ENCODE assay signal across 6 cellular contexts in genomic region chr19:45729774-45730388, GRCh38. TPM values are rescaled to one million over a fixed set of nuclear protein-coding genes. Genes with fewer than 3 reads are reported as not detected.
DNase-seq lines count a peak whose midpoint lies in the region; ATAC-seq and TF ChIP-seq lines count a peak whose summit lies in the region.

No MANE protein-coding gene starts in this region.

- no peak for DNase-seq in A673 (ENCODE audit: low spot score)
- no peak for DNase-seq in MG63
- DNase-seq in esophagus squamous epithelium (lab: John Stamatoyannopoulos, UW): no peak
- peak; percentile 34 to 41 for DNase-seq in stimulated activated CD4-positive, alpha-beta T cell treated with anti-CD3 and anti-CD28 coated beads, Interleukin-2, amount 100 ng/mL, for 24 hours
- DNase-seq in NCI-H2227 treated with DMSO at 0.1 percent for 48 hours (lab: John Stamatoyannopoulos, UW): no peak

- H3K27ac ChIP-seq in A673 (ENCODE audit: low read depth, low read length, poor library complexity, severe bottlenecking): peak overlapping the region; percentile 77
- H3K27ac ChIP-seq in esophagus squamous epithelium: peak overlapping the region; percentile 91 to 95 (median 92)

- no peaks in the 10 kb centered on the region for H3K36me3 ChIP-seq in A673 (ENCODE audit: insufficient read depth, low read length, poor library complexity, severe bottlenecking)
- H3K36me3 ChIP-seq in MG63: peaks cover 8% of the 10 kb centered on the region
- H3K36me3 ChIP-seq in esophagus squamous epithelium: peaks cover 0 to 20% (median 0%) of the 10 kb centered on the region in 3 donors

- no peak for ATAC-seq in HG03280 (IDR thresholded peaks at IDR 0.05; ENCODE audit: unreplicated experiment)

- no peak for TF ChIP-seq CTCF in A673 (conservative IDR thresholded peaks at IDR 0.05; ENCODE audit: low read depth, low read length)
- no peak for TF ChIP-seq CTCF in esophagus squamous epithelium (IDR thresholded peaks at IDR 0.05)

- BruUV-seq in A673 (replicated peaks; lab: Mats Ljungman, UMichigan): TSS peak; percentile 52

- peak in 2 of 4 donors; percentile 21 to 51 for TF ChIP-seq POLR2A in esophagus squamous epithelium (IDR thresholded peaks at IDR 0.05)

- WGBS in esophagus squamous epithelium, 2 donors: 3 to 4% methylated on average over 8 to 12 of the region's 12 CpGs

- CTCF ChIA-PET in A673 (lab: Charles Lee): no interaction called here

- no peaks in the 10 kb centered on the region for H3K27me3 ChIP-seq in A673 (replicated peaks; ENCODE audit: insufficient read depth, low read depth, low read length, poor library complexity)
- no peaks in the 10 kb centered on the region for H3K27me3 ChIP-seq in MG63
- H3K27me3 ChIP-seq in esophagus squamous epithelium: no peaks in the 10 kb centered on the region

- POLR2A ChIA-PET in A673 (lab: Charles Lee; ENCODE audit: low non-redundant PET): no interaction called here

- H3K4me3 ChIP-seq in A673 (ENCODE audit: low read depth, low read length, poor library complexity, severe bottlenecking) (peak overlapping the region; percentile 79), MG63 (peak overlapping the region; percentile 82), esophagus squamous epithelium (peak overlapping the region; percentile 84 to 97 (median 92))

- H3K4me1 ChIP-seq in A673 (ENCODE audit: insufficient read depth, low read length, poor library complexity, severe bottlenecking) (peaks cover 16% of the 10 kb centered on the region), esophagus squamous epithelium (peaks cover 12 to 56% (median 21%) of the 10 kb centered on the region in 3 donors)

- intact Hi-C loops in A673 (cut with micrococcal nuclease; ENCODE audit: unreplicated experiment) (no loop called here), esophagus squamous epithelium (cut with DNase I) (no loop called here)

- H3K9me3 ChIP-seq in A673 (ENCODE audit: low read depth, low read length, poor library complexity, severe bottlenecking): no peaks in the 10 kb centered on the region
- H3K9me3 ChIP-seq in MG63: no peaks in the 10 kb centered on the region
- H3K9me3 ChIP-seq in esophagus squamous epithelium: no peaks in the 10 kb centered on the region

RNA-seq across cellular contexts. Expression of gene FBXO46, which starts 0.8 kb away (rescaled TPM):
- total RNA-seq in A673 (2021): 18.8 and 24.3 TPM in 2 replicates
- 4.3 and 12.3 TPM in 2 replicates for total RNA-seq in MG63 (2014; rRNA removed; shearing (Covaris generic); ENCODE audit: low replicate concordance)
- 10 to 100 TPM; 16.0 to 37.2 (median 25.9) TPM for total RNA-seq in esophagus squamous epithelium

RNA-seq across cellular contexts. Expression of gene MEIOSIN, which starts 3.4 kb away (rescaled TPM):
- total RNA-seq in A673 (2021) (not detected in 2 replicates), esophagus squamous epithelium (not detected)
- 0.99 TPM in 1 of 2 replicates, not detected in the other for total RNA-seq in MG63 (2014; rRNA removed; shearing (Covaris generic); ENCODE audit: low replicate concordance)

RNA-seq across cellular contexts. Expression of gene QPCTL, which starts 37.4 kb away (rescaled TPM):
- total RNA-seq in A673 (2021) (12.8 and 17.4 TPM in 2 replicates), esophagus squamous epithelium (1 to 10 TPM; 3.3 to 6.9 (median 5.5) TPM)
- 19.7 and 37.9 TPM in 2 replicates for total RNA-seq in MG63 (2014; rRNA removed; shearing (Covaris generic); ENCODE audit: low replicate concordance)

RNA-seq across cellular contexts. Expression of gene SNRPD2, which starts 38.1 kb away (rescaled TPM):
- total RNA-seq in A673 (2021): 590 and 597 TPM in 2 replicates
- 488 and 700 TPM in 2 replicates for total RNA-seq in MG63 (2014; rRNA removed; shearing (Covaris generic); ENCODE audit: low replicate concordance)
- 100 to 1,000 TPM; 131 to 240 (median 186) TPM for total RNA-seq in esophagus squamous epithelium

RNA-seq across cellular contexts. Expression of gene SIX5, which starts 39.2 kb away (rescaled TPM):
- total RNA-seq in A673 (2021): 23.6 and 26.7 TPM in 2 replicates
- 11.4 and 18.6 TPM in 2 replicates for total RNA-seq in MG63 (2014; rRNA removed; shearing (Covaris generic); ENCODE audit: low replicate concordance)
- 10 to 100 TPM in 2 of 4 donors, 1 to 10 TPM in 2; 5.8 to 13.5 (median 10.1) TPM for total RNA-seq in esophagus squamous epithelium

Comparison
In these comparisons a context has a peak if more than half of its experiments do, and no peak if none do; other contexts are left out.
1. DNase-seq: peak in stimulated activated CD4-positive, alpha-beta T cell treated with anti-CD3 and anti-CD28 coated beads, Interleukin-2, amount 100 ng/mL, for 24 hours (2 of 2); none in A673 (single experiment), MG63 (single experiment), esophagus squamous epithelium (single experiment) and NCI-H2227 treated with DMSO at 0.1 percent for 48 hours (single experiment).
2. Peak in every context shown above with its lines, with median percentiles within 50 percentile points of each other: H3K4me3 ChIP-seq.